ENCODE assay signal across 31 cellular contexts in genomic region chr2:86781363-86781762, GRCh38. TPM values are rescaled to one million over a fixed set of nuclear protein-coding genes. Genes with fewer than 3 reads are reported as not detected.
"Had no signal": no experiment of that assay in that cellular context is flagged by ENCODE, and none has a peak within 500 bp of the region (broad histone marks: within the 10 kb centered on the region; RNA-seq: fewer than 3 reads in every experiment).

No MANE protein-coding gene starts in this region.

- H3K36me3 ChIP-seq: breast epithelium, lower lobe of right lung, ovary, thyroid gland, upper lobe of left lung, WERI-Rb-1 had no signal

- H3K4me1 ChIP-seq: breast epithelium, esophagus squamous epithelium, lower lobe of right lung, stomach had no signal

- H3K4me3 ChIP-seq: breast epithelium, esophagus squamous epithelium, heart right ventricle, lower lobe of right lung, mucosa of descending colon, ovary, skin epidermis, stomach, thyroid gland, upper lobe of left lung had no signal

- ATAC-seq: activated CD4-positive, CD25-positive, alpha-beta regulatory T cell treated with anti-CD3 and anti-CD28 coated beads, Interleukin-2, amount 50 U/mL, for 24 hours; lower lobe of right lung; mucosa of descending colon; sciatic nerve; stimulated activated naive B cell treated with anti-CD40 and anti-IgM and Interleukin-4, amounts not matched to agents 10 μg/mL and 1 μg/mL and 100 μg/mL, for 72 hours had no signal

- H3K27ac ChIP-seq: breast epithelium, epithelial cell of prostate, esophagus squamous epithelium, heart right ventricle, lower lobe of right lung, ovary, skin epidermis, stomach, thyroid gland, upper lobe of left lung, WERI-Rb-1 had no signal

- H3K27me3 ChIP-seq: breast epithelium, heart right ventricle, ovary, thyroid gland, upper lobe of left lung had no signal

- DNase-seq: activated CD4-positive, alpha-beta T cell treated with anti-CD3 and anti-CD28 coated beads for 48 hours; activated CD4-positive, alpha-beta T cell treated with anti-CD3 and anti-CD28 coated beads, Interleukin-2, amount 50 U/mL, for 48 hours; activated CD8-positive, alpha-beta memory T cell treated with anti-CD3 and anti-CD28 coated beads, Interleukin-2, amount 50 U/mL, for 48 hours; activated gamma-delta T cell; activated naive CD4-positive, alpha-beta T cell treated with anti-CD3 and anti-CD28 coated beads, Interleukin-2, amount 10 ng/mL, durations not matched to agents 7 days and 5 days; activated T-cell treated with anti-CD3 and anti-CD28 coated beads, Interleukin-2, amount 50 U/mL, for 24 hours; central memory CD4-positive, alpha-beta T cell; dermis blood vessel endothelial cell; effector CD8-positive, alpha-beta T cell; esophagus squamous epithelium; foreskin melanocyte; heart right ventricle; lower lobe of right lung; mesendoderm; mucosa of descending colon; ovary; stimulated activated CD4-positive, alpha-beta T cell treated with anti-CD3 and anti-CD28 coated beads, Interleukin-4, amount 100 ng/mL, for 24 hours; stimulated activated naive B cell treated with anti-CD40 and anti-IgM and Interleukin-4, amounts not matched to agents 10 μg/mL and 1 μg/mL and 100 μg/mL, for 72 hours; stomach; thyroid gland; upper lobe of left lung; WERI-Rb-1 had no signal

- FAIRE-seq: colon, endometrium had no signal

- H3K9me3 ChIP-seq: breast epithelium, esophagus squamous epithelium, heart right ventricle, lower lobe of right lung, mucosa of descending colon, ovary, stomach, thyroid gland, upper lobe of left lung had no signal

RNA-seq across cellular contexts. Expression of gene CD8A, which starts 9.3 kb away (rescaled TPM):
- total RNA-seq: dermis blood vessel endothelial cell, glomerular endothelial cell, renal cortical epithelial cell had no signal
